26 cellular contexts compared by ENCODE assay signal in the genomic region with DNA sequence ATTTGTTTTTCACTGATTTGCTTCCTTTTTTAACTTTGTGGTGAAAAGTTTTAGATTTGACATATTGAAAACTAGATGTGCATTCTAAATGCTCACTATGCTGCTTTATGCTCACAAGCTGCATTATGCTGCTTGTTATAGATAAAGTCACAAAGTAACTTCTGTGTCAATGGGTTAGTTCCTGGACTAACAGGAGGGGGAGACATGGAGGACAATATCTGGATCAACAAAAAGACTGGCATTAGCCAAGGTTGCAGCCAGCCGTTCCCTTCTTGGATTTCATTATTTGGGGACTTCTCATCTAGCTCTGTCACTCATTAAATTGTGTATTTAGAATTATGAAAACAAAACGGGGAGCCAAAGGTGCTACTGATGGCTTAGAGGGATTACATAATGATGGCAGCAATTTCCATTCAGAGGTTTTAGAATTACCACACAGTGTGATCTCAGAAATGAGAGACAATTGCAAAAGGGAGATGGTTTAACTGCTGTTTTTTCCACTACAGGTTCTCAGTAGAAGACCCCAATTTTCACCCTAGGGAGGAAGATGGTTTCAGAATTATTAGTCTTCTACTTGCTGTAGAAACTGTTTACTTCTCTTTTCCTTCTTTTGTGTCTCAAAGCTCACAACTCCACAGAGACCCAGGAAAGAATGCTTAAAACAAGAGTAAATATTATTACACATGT.
DNase-seq lines count a peak whose midpoint lies in the region; ATAC-seq, FAIRE-seq and TF ChIP-seq lines count a peak whose summit lies in the region.
"Had no signal": no experiment of that assay in that cellular context is flagged by ENCODE, and none has a peak within 500 bp of the region (broad histone marks: within the 10 kb centered on the region; RNA-seq: fewer than 3 reads in every experiment).

No MANE protein-coding gene starts in this region.

- POLR2A ChIA-PET in HepG2 (lab: Yijun Ruan, JAX), result no interaction called here

- FAIRE-seq in HepG2 (lab: Jason Lieb, UNC) (no peak), urothelium cell line (lab: Jason Lieb, UNC) (peak; percentile 74)
- FAIRE-seq: A204.1, D721Med, TTC549 had no signal

- TF ChIP-seq POLR2A in right lobe of liver (IDR thresholded peaks at IDR 0.05) (no peak), HepG2 (IDR thresholded peaks at IDR 0.05; ENCODE audit: insufficient read depth in 1 of 2, low read depth in 2 of 2, low read length in 2 of 2) (no peak)

- H2AFZ ChIP-seq in HepG2 (ENCODE audit: low read length), result no peak overlapping the region

- BruUV-seq in HepG2 (replicated peaks; lab: Mats Ljungman, UMichigan), result no TSS peak

- DNase-seq in right lobe of liver (no peak), HepG2 (ENCODE audit: low spot score) (no peak), HL-60 (ENCODE audit: low read depth in 1 of 2, low spot score in 1 of 2) (peak; percentile 31 to 42), SKM-1 (lab: John Stamatoyannopoulos, UW; ENCODE audit: unreplicated experiment) (peak; percentile 13), urothelium cell line (ENCODE audit: low spot score) (no peak), NCI-H446 (lab: John Stamatoyannopoulos, UW) (no peak), NCI-H345 treated with DMSO at 0.1 percent for 48 hours (lab: John Stamatoyannopoulos, UW; ENCODE audit: unreplicated experiment) (no peak), NCI-H2081 (lab: John Stamatoyannopoulos, UW) (no peak)
- DNase-seq: activated CD4-positive, alpha-beta T cell treated with anti-CD3 and anti-CD28 coated beads for 36 hours; effector memory CD4-positive, alpha-beta T cell; esophagus squamous epithelium; left cardiac atrium; mesendoderm; MM.1S; naive thymus-derived CD4-positive, alpha-beta T cell; NCI-H1930; NCI-H345; ovary; right cardiac atrium; RPMI8226; stimulated activated CD4-positive, alpha-beta T cell treated with anti-CD3 and anti-CD28 coated beads, Interleukin-15, amount 100 ng/mL, for 24 hours had no signal

- CTCF ChIA-PET in HepG2 (lab: Yijun Ruan, JAX; ENCODE audit: low intra/inter-chr PET ratio, low total read pairs), result no interaction called here

- H3K9me3 ChIP-seq in right lobe of liver, result no peaks in the 10 kb centered on the region
- H3K9me3 ChIP-seq in HepG2 (ENCODE audit: low read length), result peaks cover 13% of the 10 kb centered on the region
- H3K9me3 ChIP-seq: HAP-1, ovary had no signal

- no peak for TF ChIP-seq EP300 in HepG2 (IDR thresholded peaks at IDR 0.05; ENCODE audit: low read depth in 2 of 2, low read length in 2 of 2)
- no peak for TF ChIP-seq EP300 in HepG2 (CRISPR knock-in tag; IDR thresholded peaks at IDR 0.05; ENCODE audit: borderline replicate concordance)

- H3K27ac ChIP-seq in right lobe of liver, result no peak overlapping the region
- H3K27ac ChIP-seq in HepG2 (ENCODE audit: extremely low read length, insufficient read depth, low read length), result no peak overlapping the region
- peak overlapping the region; percentile 56 for H3K27ac ChIP-seq in HL-60 (replicated peaks)
- H3K27ac ChIP-seq: esophagus squamous epithelium, ovary, suprapubic skin had no signal

- H3K4me3 ChIP-seq in right lobe of liver, result no peak overlapping the region
- H3K4me3 ChIP-seq in HepG2 (replicated peaks in 1 of 3; ENCODE audit: insufficient read depth in 1 of 3, low read depth in 2 of 3, low read length in 3 of 3), result no peak overlapping the region
- H3K4me3 ChIP-seq in HL-60 (replicated peaks; ENCODE audit: insufficient read depth, low read length), result no peak overlapping the region
- H3K4me3 ChIP-seq: esophagus squamous epithelium, HAP-1, ovary, suprapubic skin had no signal

- no peak overlapping the region for H3K4me2 ChIP-seq in HepG2 (ENCODE audit: low read depth, low read length)

- ATAC-seq in right lobe of liver (peak in 3 of 4 donors; percentile 46 to 69 (median 65)), HepG2 (no peak)
- ATAC-seq: activated CD4-positive, alpha-beta T cell treated with anti-CD3 and anti-CD28 coated beads for 36 hours; left cardiac atrium; naive thymus-derived CD4-positive, alpha-beta T cell; right cardiac atrium had no signal

- WGBS in right lobe of liver (ENCODE audit: insufficient coverage, low coverage, low lambda C conversion rate, missing lambda C conversion rate), result 12% methylated on average over 2 of the region's 2 CpGs
- WGBS in HepG2 (ENCODE audit: low lambda C conversion rate), result 0% methylated on average over 2 of the region's 2 CpGs

- H3K36me3 ChIP-seq in right lobe of liver, result no peaks in the 10 kb centered on the region
- no peaks in the 10 kb centered on the region for H3K36me3 ChIP-seq in HepG2 (replicated peaks in 1 of 2; ENCODE audit: control insufficient read depth in 1 of 2, insufficient read depth in 2 of 2, low read length in 2 of 2)
- H3K36me3 ChIP-seq: esophagus squamous epithelium, HAP-1, ovary, suprapubic skin had no signal

- in situ Hi-C loops in HepG2 (cut with HindIII; ENCODE audit: extremely low pct_ligation_motif_present, low pct_unique_long_range_greater_than_20kb), result no loop called here

- no peaks in the 10 kb centered on the region for H3K27me3 ChIP-seq in right lobe of liver
- no peaks in the 10 kb centered on the region for H3K27me3 ChIP-seq in HepG2 (ENCODE audit: control insufficient read depth in 1 of 2, insufficient read depth in 2 of 2, low read length in 2 of 2)
- no peaks in the 10 kb centered on the region for H3K27me3 ChIP-seq in HL-60 (ENCODE audit: insufficient read depth, poor library complexity, severe bottlenecking)
- H3K27me3 ChIP-seq: esophagus squamous epithelium, ovary, suprapubic skin had no signal

- H3K9ac ChIP-seq in HepG2 (ENCODE audit: insufficient read depth, low read depth, low read length), result no peak overlapping the region

- H4K20me1 ChIP-seq in HepG2 (ENCODE audit: insufficient read depth, low read length), result no peaks in the 10 kb centered on the region

- H3K79me2 ChIP-seq in HepG2 (ENCODE audit: insufficient read depth, low read length), result no peaks in the 10 kb centered on the region

- TF ChIP-seq CTCF in right lobe of liver (IDR thresholded peaks at IDR 0.05) (peak in 1 of 4 donors; percentile 17), HepG2 (CRISPR knock-in tag; IDR thresholded peaks at IDR 0.05) (no peak), HL-60 (IDR thresholded peaks at IDR 0.05; ENCODE audit: insufficient read depth, low read length) (no peak)

- no peak for TF ChIP-seq RAD21 in HepG2 (CRISPR knock-in tag; IDR thresholded peaks at IDR 0.05)

- intact Hi-C loops in right lobe of liver (cut with DNase I), result no loop called here
- intact Hi-C loops in HepG2 (cut with micrococcal nuclease; ENCODE audit: unreplicated experiment), result no loop called here

- H3K4me1 ChIP-seq in right lobe of liver (peaks cover 0 to 13% (median 0%) of the 10 kb centered on the region in 4 donors), HepG2 (ENCODE audit: insufficient read depth, low read length) (no peaks in the 10 kb centered on the region)
- H3K4me1 ChIP-seq: esophagus squamous epithelium, HAP-1, suprapubic skin had no signal

TF ChIP-seq in HepG2, 621 proteins besides CTCF, POLR2A, EP300 and RAD21:
- TF ChIP-seq SALL1 (CRISPR knock-in tag; IDR thresholded peaks at IDR 0.05), result no peak
- TF ChIP-seq SIX4 (CRISPR knock-in tag; IDR thresholded peaks at IDR 0.05), result no peak
- TF ChIP-seq ZNF234 (CRISPR knock-in tag; conservative IDR thresholded peaks at IDR 0.05), result no peak
- TF ChIP-seq AHR (CRISPR knock-in tag; IDR thresholded peaks at IDR 0.05), result no peak
- no peak for TF ChIP-seq KLF11 (CRISPR knock-in tag; IDR thresholded peaks at IDR 0.05)
- TF ChIP-seq, protein P1, sequence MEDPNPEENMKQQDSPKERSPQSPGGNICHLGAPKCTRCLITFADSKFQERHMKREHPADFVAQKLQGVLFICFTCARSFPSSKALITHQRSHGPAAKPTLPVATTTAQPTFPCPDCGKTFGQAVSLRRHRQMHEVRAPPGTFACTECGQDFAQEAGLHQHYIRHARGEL (CRISPR knock-in tag; IDR thresholded peaks at IDR 0.05), result no peak
- TF ChIP-seq ZNF629 (CRISPR knock-in tag; conservative IDR thresholded peaks at IDR 0.05), result no peak
- no peak for TF ChIP-seq ZNF557 (CRISPR knock-in tag; IDR thresholded peaks at IDR 0.05)
- no peak for TF ChIP-seq KDM5B (CRISPR knock-in tag; IDR thresholded peaks at IDR 0.05; ENCODE audit: borderline replicate concordance)
- TF ChIP-seq ZNF841 (CRISPR knock-in tag; IDR thresholded peaks at IDR 0.05; ENCODE audit: borderline replicate concordance), result no peak
- TF ChIP-seq ZNF383 (CRISPR knock-in tag; IDR thresholded peaks at IDR 0.05; ENCODE audit: borderline replicate concordance), result no peak
- no peak for TF ChIP-seq KLF15 (CRISPR knock-in tag; IDR thresholded peaks at IDR 0.05; ENCODE audit: borderline replicate concordance)

Comparison
In these comparisons a context has a peak if more than half of its experiments do, and no peak if none do; other contexts are left out.
1. DNase-seq: peak in HL-60 (2 of 2) and SKM-1 (single experiment); none in right lobe of liver (0 of 3), HepG2 (single experiment), urothelium cell line (single experiment), NCI-H446 (0 of 2), NCI-H345 treated with DMSO at 0.1 percent for 48 hours (single experiment) and NCI-H2081 (0 of 2).